ENCODE assay signal across 17 cellular contexts in genomic region chr13:71312923-71313322, GRCh38.
DNase-seq lines count a peak whose midpoint lies in the region; ATAC-seq, FAIRE-seq and TF ChIP-seq lines count a peak whose summit lies in the region.
"Had no signal": no experiment of that assay in that cellular context is flagged by ENCODE, and none has a peak within 500 bp of the region (broad histone marks: within the 10 kb centered on the region; RNA-seq: fewer than 3 reads in every experiment).

No MANE protein-coding gene starts in this region.

- intact Hi-C loops in GM12878 (cut with micrococcal nuclease; ENCODE audit: unreplicated experiment), result no loop called here
- intact Hi-C loops in spleen (cut with DNase I; ENCODE audit: low total_unique reads), result no loop called here

- no peak overlapping the region for H3K4me3 Mint-ChIP-seq in activated naive CD8-positive, alpha-beta T cell treated with anti-CD3 and anti-CD28 coated beads, Interleukin-2, amount 50 U/mL, for 24 hours
- H3K4me3 Mint-ChIP-seq: CD4-positive, CD25-positive, alpha-beta regulatory T cell had no signal

- CTCF ChIA-PET in GM12878 (lab: Yijun Ruan, JAX), result interaction anchor here (0.7 kb wide), 1 partner anchor 160 kb away, joined by 3 read pairs; no protein-coding TSS in a partner anchor

- no peak for FAIRE-seq in GM12878 (lab: Jason Lieb, UNC)
- FAIRE-seq: H54 had no signal

- H3K4me1 ChIP-seq in BLaER1, result peaks cover 15% of the 10 kb centered on the region
- no peaks in the 10 kb centered on the region for H3K4me1 ChIP-seq in GM12878 (ENCODE audit: control insufficient read depth, insufficient read depth, low read length)
- H3K4me1 ChIP-seq in spleen, result no peaks in the 10 kb centered on the region

- H3K9me3 Mint-ChIP-seq in activated naive CD8-positive, alpha-beta T cell treated with anti-CD3 and anti-CD28 coated beads, Interleukin-2, amount 50 U/mL, for 24 hours, result no peaks in the 10 kb centered on the region

- H3K4me2 ChIP-seq in BLaER1 (peak overlapping the region; percentile 58), GM12878 (ENCODE audit: control insufficient read depth, insufficient read depth) (no peak overlapping the region)

- TF ChIP-seq RAD21 in GM12878 (IDR thresholded peaks at IDR 0.05; ENCODE audit: insufficient read depth, low read depth, low read length), result no peak

- 0 out of 2 replicates have a peak overlapping the region, but pooled peaks have one; percentile 10 for H2AFZ ChIP-seq in GM12878 (ENCODE audit: control insufficient read depth, low read depth, low read length)
- H2AFZ ChIP-seq: GM23248 had no signal

- H3K36me3 Mint-ChIP-seq in activated naive CD8-positive, alpha-beta T cell treated with anti-CD3 and anti-CD28 coated beads, Interleukin-2, amount 50 U/mL, for 24 hours (ENCODE audit: low read depth), result no peaks in the 10 kb centered on the region
- H3K36me3 Mint-ChIP-seq: CD4-positive, CD25-positive, alpha-beta regulatory T cell had no signal

- H3K27ac Mint-ChIP-seq in activated naive CD8-positive, alpha-beta T cell treated with anti-CD3 and anti-CD28 coated beads, Interleukin-2, amount 50 U/mL, for 24 hours, result no peak overlapping the region
- H3K27ac Mint-ChIP-seq: CD4-positive, CD25-positive, alpha-beta regulatory T cell had no signal

- ATAC-seq in GM18867 (IDR thresholded peaks at IDR 0.05; ENCODE audit: unreplicated experiment), result peak; percentile 67
- peak; percentile 43 for ATAC-seq in HG02678 (IDR thresholded peaks at IDR 0.05; ENCODE audit: unreplicated experiment)
- ATAC-seq in GM12878, result no peak
- ATAC-seq in GM21825 (IDR thresholded peaks at IDR 0.05; ENCODE audit: unreplicated experiment), result no peak
- ATAC-seq in activated naive CD8-positive, alpha-beta T cell treated with anti-CD3 and anti-CD28 coated beads, Interleukin-2, amount 50 U/mL, for 24 hours, result no peak
- ATAC-seq: HCT116 had no signal

- POLR2A ChIA-PET in GM12878 (lab: Charles Lee), result no interaction called here

- DNase-seq in GM12878 (ENCODE audit: low read depth, low spot score) (no peak), spleen (no peak)
- DNase-seq in activated naive CD8-positive, alpha-beta T cell treated with anti-CD3 and anti-CD28 coated beads, Interleukin-2, amount 50 U/mL, for 24 hours, result no peak
- DNase-seq: CD4-positive, CD25-positive, alpha-beta regulatory T cell; DMS 273 treated with DMSO at 0.1 percent for 48 hours; DMS79; GM23248; IMR-90; Kasumi-1; KBM-7 had no signal

- no peaks in the 10 kb centered on the region for H4K20me1 ChIP-seq in BLaER1
- H4K20me1 ChIP-seq in GM12878 (ENCODE audit: control insufficient read depth, insufficient read depth), result no peaks in the 10 kb centered on the region

- no peaks in the 10 kb centered on the region for H3K36me3 ChIP-seq in BLaER1
- no peaks in the 10 kb centered on the region for H3K36me3 ChIP-seq in GM12878 (ENCODE audit: control insufficient read depth in 2 of 2, insufficient read depth in 2 of 2, low read length in 1 of 2)
- no peaks in the 10 kb centered on the region for H3K36me3 ChIP-seq in spleen

- H3K9me3 ChIP-seq in BLaER1, result no peaks in the 10 kb centered on the region
- no peaks in the 10 kb centered on the region for H3K9me3 ChIP-seq in GM12878 (replicated peaks; ENCODE audit: control insufficient read depth, insufficient read depth, low read length)
- H3K9me3 ChIP-seq in spleen, result no peaks in the 10 kb centered on the region

- SMC1A ChIA-PET in GM12878 (lab: Charles Lee; ENCODE audit: uncharacterized antibody, unreplicated experiment), result interaction anchor here (1.5 to 1.9 kb wide), 2 partner anchors 18 to 22 kb away, joined by 3 to 7 read pairs; no protein-coding TSS in a partner anchor

- RAD21 ChIA-PET in GM12878 (lab: Charles Lee; ENCODE audit: unreplicated experiment), result no interaction called here

- no peak overlapping the region for H3K9ac ChIP-seq in BLaER1
- no peak overlapping the region for H3K9ac ChIP-seq in GM12878 (ENCODE audit: control insufficient read depth, insufficient read depth, low read length)
- H3K9ac ChIP-seq: GM23248 had no signal

- no peak for TF ChIP-seq CTCF in GM12878 (IDR thresholded peaks at IDR 0.05 in 2 of 3, conservative IDR thresholded peaks at IDR 0.05 in 1 of 3; ENCODE audit: control insufficient read depth in 2 of 3, extremely low read depth in 1 of 3, insufficient read depth in 1 of 3, low read depth in 3 of 3, low read length in 3 of 3)
- TF ChIP-seq CTCF in spleen (IDR thresholded peaks at IDR 0.05 in 8 of 11, conservative IDR thresholded peaks at IDR 0.05 in 3 of 11), result no peak

- H3K27ac ChIP-seq in BLaER1 (no peak overlapping the region), GM12878 (ENCODE audit: control insufficient read depth, insufficient read depth) (no peak overlapping the region), spleen (no peak overlapping the region)
- H3K27ac ChIP-seq: 22Rv1, GM23248 had no signal

- H3K27me3 Mint-ChIP-seq in activated naive CD8-positive, alpha-beta T cell treated with anti-CD3 and anti-CD28 coated beads, Interleukin-2, amount 50 U/mL, for 24 hours, result peaks cover 1% of the 10 kb centered on the region
- H3K27me3 Mint-ChIP-seq: CD4-positive, CD25-positive, alpha-beta regulatory T cell had no signal

- no peak for TF ChIP-seq EP300 in GM12878 (IDR thresholded peaks at IDR 0.05; ENCODE audit: borderline replicate concordance in 1 of 2, control insufficient read depth in 1 of 2, low read depth in 2 of 2, low read length in 2 of 2)

- peaks cover 5% of the 10 kb centered on the region; the same call in 1 of the 2 replicates for H3K27me3 ChIP-seq in BLaER1
- no peaks in the 10 kb centered on the region for H3K27me3 ChIP-seq in GM12878 (replicated peaks in 1 of 2; ENCODE audit: control insufficient read depth in 2 of 2, insufficient read depth in 2 of 2, low read length in 1 of 2)
- H3K27me3 ChIP-seq in spleen (replicated peaks in 1 of 7), result no peaks in the 10 kb centered on the region

- H3K4me1 Mint-ChIP-seq in activated naive CD8-positive, alpha-beta T cell treated with anti-CD3 and anti-CD28 coated beads, Interleukin-2, amount 50 U/mL, for 24 hours, result no peaks in the 10 kb centered on the region

- BruUV-seq in GM12878 (replicated peaks; lab: Mats Ljungman, UMichigan), result no TSS peak

- in situ Hi-C loops in GM12878 (cut with MboI), result no loop called here

- TF ChIP-seq POLR2A in GM12878 (IDR thresholded peaks at IDR 0.05; ENCODE audit: low read depth, low read length) (no peak), spleen (IDR thresholded peaks at IDR 0.05) (no peak)

- no peaks in the 10 kb centered on the region for H3K79me2 ChIP-seq in GM12878 (ENCODE audit: control insufficient read depth, insufficient read depth, low read length)

- H3K4me3 ChIP-seq in BLaER1 (no peak overlapping the region), GM12878 (no peak overlapping the region), spleen (no peak overlapping the region)
- H3K4me3 ChIP-seq: GM23248 had no signal

TF ChIP-seq in GM12878, 131 proteins besides CTCF, POLR2A, EP300 and RAD21:
- TF ChIP-seq SREBF1 (IDR thresholded peaks at IDR 0.05; ENCODE audit: low read length) (no peak), JUNB (IDR thresholded peaks at IDR 0.05) (no peak), FOS (IDR thresholded peaks at IDR 0.05; ENCODE audit: borderline replicate concordance, extremely low read depth, insufficient read length) (no peak), IKZF2 (IDR thresholded peaks at IDR 0.05) (no peak), HDAC6 (IDR thresholded peaks at IDR 0.05; ENCODE audit: unreplicated experiment) (no peak), ASH2L (IDR thresholded peaks at IDR 0.05; ENCODE audit: borderline replicate concordance, low read depth) (no peak), ZNF274 (IDR thresholded peaks at IDR 0.05; ENCODE audit: insufficient read depth, insufficient read length) (no peak), BCL3 (IDR thresholded peaks at IDR 0.05; ENCODE audit: borderline replicate concordance, insufficient read depth, low read depth, low read length, poor library complexity, severe bottlenecking) (no peak)

Comparison
In these comparisons a context has a peak if more than half of its experiments do, and no peak if none do; other contexts are left out.
1. ATAC-seq: peak in GM18867 (single experiment) and HG02678 (single experiment); none in GM12878 (single experiment), GM21825 (single experiment) and activated naive CD8-positive, alpha-beta T cell treated with anti-CD3 and anti-CD28 coated beads, Interleukin-2, amount 50 U/mL, for 24 hours (single experiment).